In the genomic region with DNA sequence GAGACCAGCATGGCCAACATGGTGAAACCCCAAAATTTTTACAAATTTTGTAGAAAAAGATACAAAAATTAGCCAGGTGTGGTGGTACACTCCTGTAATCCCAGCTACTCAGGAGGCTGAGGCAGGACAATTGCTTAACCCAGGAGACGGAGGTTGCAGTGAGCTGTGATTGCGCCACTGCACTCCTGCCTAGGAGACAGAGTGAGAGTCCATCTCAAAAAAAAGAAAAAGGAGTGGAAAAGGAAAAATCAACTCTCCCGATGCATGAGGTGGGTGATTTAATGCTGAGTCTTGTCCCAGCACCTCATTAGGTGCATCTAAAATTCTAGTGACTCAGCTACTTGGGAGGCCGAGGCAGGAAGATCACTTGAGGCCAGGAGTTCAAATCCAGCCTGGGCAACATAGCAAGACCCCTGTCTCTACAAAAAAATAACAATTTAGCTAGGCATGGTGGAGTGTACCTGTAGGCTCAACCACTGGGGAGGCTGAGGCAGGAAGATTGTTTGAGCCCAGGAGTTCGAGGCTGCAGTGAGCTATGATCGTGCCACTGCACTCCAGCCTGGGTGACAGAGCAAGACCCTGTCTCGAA, we compare ENCODE assay signal across 1 cellular context.
A peak's percentile ranks its signal among the peaks of the same experiment; 100 is the strongest.
TF ChIP-seq lines count a peak whose summit lies in the region.

No MANE protein-coding gene starts in this region.

TF ChIP-seq in IMR-90, 13 proteins besides CTCF, POLR2A, EP300 and RAD21:
- TF ChIP-seq CEBPB (IDR thresholded peaks at IDR 0.05; ENCODE audit: low read depth, low read length) = 0 out of 2 replicates have a peak, but pooled peaks have one; percentile 27
- TF ChIP-seq SMC3 (IDR thresholded peaks at IDR 0.05; ENCODE audit: low read depth, low read length) = no peak
